ENCODE assay signal across 7 cellular contexts in genomic region chr13:72643339-72643989, GRCh38.
DNase-seq lines count a peak whose midpoint lies in the region; ATAC-seq and TF ChIP-seq lines count a peak whose summit lies in the region.

No MANE protein-coding gene starts in this region.

- no peak overlapping the region for H3K27ac ChIP-seq in GM23338 (ENCODE audit: low read depth)

- TF ChIP-seq CTCF in GM23338 (conservative IDR thresholded peaks at IDR 0.05; ENCODE audit: low read depth in 2 of 2) = peak; percentile 66 to 82

- no peaks in the 10 kb centered on the region for H3K36me3 Mint-ChIP-seq in GM23338 (ENCODE audit: low read depth)

- H3K4me2 ChIP-seq in GM23338 = no peak overlapping the region

- H3K79me2 ChIP-seq in GM23338 (replicated peaks; ENCODE audit: insufficient read depth) = no peaks in the 10 kb centered on the region

- no peaks in the 10 kb centered on the region for H3K9me3 Mint-ChIP-seq in GM23338

- peak; percentile 67 for DNase-seq in GM03348 (ENCODE audit: low spot score)
- peak; percentile 66 for DNase-seq in GM23338 (ENCODE audit: low spot score)
- peak; percentile 49 for DNase-seq in NCI-H69 (lab: John Stamatoyannopoulos, UW)
- peak; percentile 32 for DNase-seq in activated T-cell treated with anti-CD3 and anti-CD28 coated beads, Interleukin-2, amount 50 U/mL, for 1 hour
- DNase-seq in glomerular endothelial cell (ENCODE audit: extremely low read depth, low read depth, low spot score) = peak; percentile 34
- DNase-seq in stimulated activated CD4-positive, alpha-beta T cell treated with anti-CD3 and anti-CD28 coated beads, Interleukin-12 subunit alpha, Interleukin-12 subunit beta, amount 100 ng/mL, for 4 hours = peak; percentile 54
- no peak for DNase-seq in T1000 (lab: John Stamatoyannopoulos, UW)

- H3K4me1 Mint-ChIP-seq in GM23338 = peaks cover 10% of the 10 kb centered on the region

- H3K27ac Mint-ChIP-seq in GM23338 = no peak overlapping the region

- no peak overlapping the region for H3K4me3 ChIP-seq in GM23338

- no peak for ATAC-seq in GM23338

- H4K20me1 ChIP-seq in GM23338 (replicated peaks; ENCODE audit: insufficient read depth) = no peaks in the 10 kb centered on the region

- no peaks in the 10 kb centered on the region for H3K27me3 ChIP-seq in GM23338 (ENCODE audit: insufficient read depth)

- no peaks in the 10 kb centered on the region for H3K36me3 ChIP-seq in GM23338 (ENCODE audit: insufficient read depth)

- H3F3A ChIP-seq in GM23338 (replicated peaks; ENCODE audit: low read depth) = no peaks in the 10 kb centered on the region

- peaks cover 9% of the 10 kb centered on the region for H3K4me1 ChIP-seq in GM23338 (ENCODE audit: insufficient read depth)

- no peaks in the 10 kb centered on the region for H3K9me2 ChIP-seq in GM23338 (ENCODE audit: insufficient read depth)

- peaks cover 2% of the 10 kb centered on the region for H3K27me3 Mint-ChIP-seq in GM23338 (ENCODE audit: insufficient read depth, low read depth, poor library complexity)

- H3K4me3 Mint-ChIP-seq in GM23338 = no peak overlapping the region

- no peak overlapping the region for H2AFZ ChIP-seq in GM23338

TF ChIP-seq in GM23338, 12 proteins besides CTCF, POLR2A, EP300 and RAD21:
- TF ChIP-seq EZH2 (IDR thresholded peaks at IDR 0.05; ENCODE audit: low read depth, unreplicated experiment) (no peak), STAT1 (IDR thresholded peaks at IDR 0.05; ENCODE audit: unreplicated experiment) (no peak), NANOG (IDR thresholded peaks at IDR 0.05; ENCODE audit: borderline replicate concordance) (no peak), JUNB (IDR thresholded peaks at IDR 0.05; ENCODE audit: unreplicated experiment) (no peak), CREB1 (CRISPR knock-in tag; IDR thresholded peaks at IDR 0.05; ENCODE audit: low read depth) (no peak), POLR2AphosphoS5 (IDR thresholded peaks at IDR 0.05; ENCODE audit: low read depth) (no peak), ZNF331 (CRISPR knock-in tag; IDR thresholded peaks at IDR 0.05; ENCODE audit: low read depth) (no peak), ETS1 (IDR thresholded peaks at IDR 0.05) (no peak), EZH2phosphoT487 (IDR thresholded peaks at IDR 0.05; ENCODE audit: unreplicated experiment) (no peak), REST (IDR thresholded peaks at IDR 0.05; ENCODE audit: unreplicated experiment) (no peak), ZNF114 (CRISPR knock-in tag; IDR thresholded peaks at IDR 0.05) (no peak)
- TF ChIP-seq, protein P1, sequence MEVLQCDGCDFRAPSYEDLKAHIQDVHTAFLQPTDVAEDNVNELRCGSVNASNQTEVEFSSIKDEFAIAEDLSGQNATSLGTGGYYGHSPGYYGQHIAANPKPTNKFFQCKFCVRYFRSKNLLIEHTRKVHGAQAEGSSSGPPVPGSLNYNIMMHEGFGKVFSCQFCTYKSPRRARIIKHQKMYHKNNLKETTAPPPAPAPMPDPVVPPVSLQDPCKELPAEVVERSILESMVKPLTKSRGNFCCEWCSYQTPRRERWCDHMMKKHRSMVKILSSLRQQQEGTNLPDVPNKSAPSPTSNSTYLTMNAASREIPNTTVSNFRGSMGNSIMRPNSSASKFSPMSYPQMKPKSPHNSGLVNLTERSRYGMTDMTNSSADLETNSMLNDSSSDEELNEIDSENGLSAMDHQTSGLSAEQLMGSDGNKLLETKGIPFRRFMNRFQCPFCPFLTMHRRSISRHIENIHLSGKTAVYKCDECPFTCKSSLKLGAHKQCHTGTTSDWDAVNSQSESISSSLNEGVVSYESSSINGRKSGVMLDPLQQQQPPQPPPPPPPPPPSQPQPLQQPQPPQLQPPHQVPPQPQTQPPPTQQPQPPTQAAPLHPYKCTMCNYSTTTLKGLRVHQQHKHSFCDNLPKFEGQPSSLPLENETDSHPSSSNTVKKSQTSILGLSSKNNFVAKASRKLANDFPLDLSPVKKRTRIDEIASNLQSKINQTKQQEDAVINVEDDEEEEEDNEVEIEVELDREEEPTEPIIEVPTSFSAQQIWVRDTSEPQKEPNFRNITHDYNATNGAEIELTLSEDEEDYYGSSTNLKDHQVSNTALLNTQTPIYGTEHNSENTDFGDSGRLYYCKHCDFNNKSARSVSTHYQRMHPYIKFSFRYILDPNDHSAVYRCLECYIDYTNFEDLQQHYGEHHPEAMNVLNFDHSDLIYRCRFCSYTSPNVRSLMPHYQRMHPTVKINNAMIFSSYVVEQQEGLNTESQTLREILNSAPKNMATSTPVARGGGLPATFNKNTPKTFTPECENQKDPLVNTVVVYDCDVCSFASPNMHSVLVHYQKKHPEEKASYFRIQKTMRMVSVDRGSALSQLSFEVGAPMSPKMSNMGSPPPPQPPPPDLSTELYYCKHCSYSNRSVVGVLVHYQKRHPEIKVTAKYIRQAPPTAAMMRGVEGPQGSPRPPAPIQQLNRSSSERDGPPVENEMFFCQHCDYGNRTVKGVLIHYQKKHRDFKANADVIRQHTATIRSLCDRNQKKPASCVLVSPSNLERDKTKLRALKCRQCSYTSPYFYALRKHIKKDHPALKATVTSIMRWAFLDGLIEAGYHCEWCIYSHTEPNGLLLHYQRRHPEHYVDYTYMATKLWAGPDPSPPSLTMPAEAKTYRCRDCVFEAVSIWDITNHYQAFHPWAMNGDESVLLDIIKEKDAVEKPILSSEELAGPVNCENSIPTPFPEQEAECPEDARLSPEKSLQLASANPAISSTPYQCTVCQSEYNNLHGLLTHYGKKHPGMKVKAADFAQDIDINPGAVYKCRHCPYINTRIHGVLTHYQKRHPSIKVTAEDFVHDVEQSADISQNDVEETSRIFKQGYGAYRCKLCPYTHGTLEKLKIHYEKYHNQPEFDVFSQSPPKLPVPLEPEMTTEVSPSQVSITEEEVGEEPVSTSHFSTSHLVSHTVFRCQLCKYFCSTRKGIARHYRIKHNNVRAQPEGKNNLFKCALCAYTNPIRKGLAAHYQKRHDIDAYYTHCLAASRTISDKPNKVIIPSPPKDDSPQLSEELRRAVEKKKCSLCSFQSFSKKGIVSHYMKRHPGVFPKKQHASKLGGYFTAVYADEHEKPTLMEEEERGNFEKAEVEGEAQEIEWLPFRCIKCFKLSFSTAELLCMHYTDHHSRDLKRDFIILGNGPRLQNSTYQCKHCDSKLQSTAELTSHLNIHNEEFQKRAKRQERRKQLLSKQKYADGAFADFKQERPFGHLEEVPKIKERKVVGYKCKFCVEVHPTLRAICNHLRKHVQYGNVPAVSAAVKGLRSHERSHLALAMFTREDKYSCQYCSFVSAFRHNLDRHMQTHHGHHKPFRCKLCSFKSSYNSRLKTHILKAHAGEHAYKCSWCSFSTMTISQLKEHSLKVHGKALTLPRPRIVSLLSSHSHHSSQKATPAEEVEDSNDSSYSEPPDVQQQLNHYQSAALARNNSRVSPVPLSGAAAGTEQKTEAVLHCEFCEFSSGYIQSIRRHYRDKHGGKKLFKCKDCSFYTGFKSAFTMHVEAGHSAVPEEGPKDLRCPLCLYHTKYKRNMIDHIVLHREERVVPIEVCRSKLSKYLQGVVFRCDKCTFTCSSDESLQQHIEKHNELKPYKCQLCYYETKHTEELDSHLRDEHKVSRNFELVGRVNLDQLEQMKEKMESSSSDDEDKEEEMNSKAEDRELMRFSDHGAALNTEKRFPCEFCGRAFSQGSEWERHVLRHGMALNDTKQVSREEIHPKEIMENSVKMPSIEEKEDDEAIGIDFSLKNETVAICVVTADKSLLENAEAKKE (CRISPR knock-in tag; IDR thresholded peaks at IDR 0.05) = no peak
TF ChIP-seq in GM23338: peak in this region for 0.
